In genomic region chr3:50627407-50628051, GRCh38 we compare ENCODE assay signal across 1 cellular context.
TF ChIP-seq lines count a peak whose summit lies in the region.

No MANE protein-coding gene starts in this region.

TF ChIP-seq in HepG2, 621 proteins besides CTCF, POLR2A, EP300 and RAD21:
- TF ChIP-seq CCAR2 (optimal IDR thresholded peaks at IDR 0.05; ENCODE audit: low read depth, low read length) (no peak), ZNF263 (CRISPR knock-in tag; IDR thresholded peaks at IDR 0.05) (peak; percentile 88), ZNF687 (CRISPR knock-in tag; IDR thresholded peaks at IDR 0.05) (0 out of 2 replicates have a peak, but pooled peaks have one; percentile 13), HOXA3 (CRISPR knock-in tag; IDR thresholded peaks at IDR 0.05) (no peak), STAG1 (CRISPR knock-in tag; IDR thresholded peaks at IDR 0.05) (peak; percentile 12; the same call in 1 of the 2 replicates), SNAI1 (CRISPR knock-in tag; IDR thresholded peaks at IDR 0.05; ENCODE audit: borderline replicate concordance) (no peak), SETDB1 (CRISPR knock-in tag; IDR thresholded peaks at IDR 0.05; ENCODE audit: borderline replicate concordance) (no peak), TRIM24 (CRISPR knock-in tag; IDR thresholded peaks at IDR 0.05) (no peak)
- TF ChIP-seq, protein P1, sequence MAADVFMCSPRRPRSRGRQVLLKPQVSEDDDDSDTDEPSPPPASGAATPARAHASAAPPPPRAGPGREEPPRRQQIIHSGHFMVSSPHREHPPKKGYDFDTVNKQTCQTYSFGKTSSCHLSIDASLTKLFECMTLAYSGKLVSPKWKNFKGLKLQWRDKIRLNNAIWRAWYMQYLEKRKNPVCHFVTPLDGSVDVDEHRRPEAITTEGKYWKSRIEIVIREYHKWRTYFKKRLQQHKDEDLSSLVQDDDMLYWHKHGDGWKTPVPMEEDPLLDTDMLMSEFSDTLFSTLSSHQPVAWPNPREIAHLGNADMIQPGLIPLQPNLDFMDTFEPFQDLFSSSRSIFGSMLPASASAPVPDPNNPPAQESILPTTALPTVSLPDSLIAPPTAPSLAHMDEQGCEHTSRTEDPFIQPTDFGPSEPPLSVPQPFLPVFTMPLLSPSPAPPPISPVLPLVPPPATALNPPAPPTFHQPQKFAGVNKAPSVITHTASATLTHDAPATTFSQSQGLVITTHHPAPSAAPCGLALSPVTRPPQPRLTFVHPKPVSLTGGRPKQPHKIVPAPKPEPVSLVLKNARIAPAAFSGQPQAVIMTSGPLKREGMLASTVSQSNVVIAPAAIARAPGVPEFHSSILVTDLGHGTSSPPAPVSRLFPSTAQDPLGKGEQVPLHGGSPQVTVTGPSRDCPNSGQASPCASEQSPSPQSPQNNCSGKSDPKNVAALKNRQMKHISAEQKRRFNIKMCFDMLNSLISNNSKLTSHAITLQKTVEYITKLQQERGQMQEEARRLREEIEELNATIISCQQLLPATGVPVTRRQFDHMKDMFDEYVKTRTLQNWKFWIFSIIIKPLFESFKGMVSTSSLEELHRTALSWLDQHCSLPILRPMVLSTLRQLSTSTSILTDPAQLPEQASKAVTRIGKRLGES (CRISPR knock-in tag; IDR thresholded peaks at IDR 0.05; ENCODE audit: borderline replicate concordance) = no peak
